ENCODE assay signal across 8 cellular contexts in the genomic region with DNA sequence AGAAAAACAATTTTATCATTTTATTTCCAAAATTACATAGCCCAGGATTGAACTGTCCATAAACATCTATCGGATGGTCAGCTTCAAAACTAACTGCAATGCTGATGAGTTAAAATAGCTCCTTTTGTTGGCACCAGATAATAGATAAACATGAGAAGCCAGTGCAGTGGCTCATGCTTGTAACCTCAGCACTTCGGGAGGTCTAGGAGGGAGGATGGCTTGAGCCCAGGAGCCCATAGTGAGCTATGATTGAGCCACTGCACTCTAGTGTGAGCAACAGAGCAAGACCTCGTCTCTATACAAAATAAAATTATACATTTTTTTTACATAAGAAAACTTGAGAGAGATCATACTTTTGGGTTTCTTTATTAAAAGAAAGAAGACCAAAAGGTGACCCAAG. TPM values are rescaled to one million over a fixed set of nuclear protein-coding genes. Genes with fewer than 3 reads are reported as not detected.
DNase-seq lines count a peak whose midpoint lies in the region; ATAC-seq, FAIRE-seq and TF ChIP-seq lines count a peak whose summit lies in the region.

No MANE protein-coding gene starts in this region.

- no peak overlapping the region for H3K4me2 ChIP-seq in mesendoderm (ENCODE audit: low read length)

- CTCF ChIA-PET in CD4-positive, alpha-beta memory T cell (lab: Charles Lee; ENCODE audit: partially characterized antibody) = interaction anchor here (1.2 to 19.3 kb wide), 3 partner anchors 8 to 66 kb away, joined by 3 to 665 read pairs (median 27); no protein-coding TSS in a partner anchor

- H3K23ac ChIP-seq in mesendoderm (ENCODE audit: low read length) = no peak overlapping the region

- POLR2A ChIA-PET in CD4-positive, alpha-beta memory T cell (lab: Charles Lee; ENCODE audit: partially characterized antibody) = interaction anchor here (0.9 to 1.9 kb wide), 4 partner anchors 9 to 937 kb away, joined by 3 to 17 read pairs (median 8); a partner anchor contains a TSS

- no peak overlapping the region for H3K18ac ChIP-seq in mesendoderm (ENCODE audit: low read length)

- no peak overlapping the region for H2BK120ac ChIP-seq in mesendoderm (ENCODE audit: low read depth, low read length)

- no CpG with 5 or more reads among the region's 3 CpGs for WGBS in mesendoderm (ENCODE audit: extremely low coverage, insufficient coverage, low lambda C conversion rate)
- WGBS in aorta, 2 donors = 9 to 10% methylated on average over 3 of the region's 3 CpGs

- no peak for TF ChIP-seq CTCF in bronchial epithelial cell (IDR thresholded peaks at IDR 0.05; ENCODE audit: insufficient read depth, low read length, severe bottlenecking)

- H3K9me3 Mint-ChIP-seq in CD4-positive, alpha-beta memory T cell = no peaks in the 10 kb centered on the region

- H2BK15ac ChIP-seq in mesendoderm (replicated peaks; ENCODE audit: low read depth) = no peak overlapping the region

- no peak overlapping the region for H2BK5ac ChIP-seq in mesendoderm (ENCODE audit: low read length)

- peaks cover 6 to 18% (median 10%) of the 10 kb centered on the region in 4 donors for H3K4me1 Mint-ChIP-seq in CD4-positive, alpha-beta memory T cell

- no peak for FAIRE-seq in bronchial epithelial cell (lab: Jason Lieb, UNC)

- H3K27ac ChIP-seq in CD4-positive, alpha-beta memory T cell (ENCODE audit: low read depth, low read length) = no peak overlapping the region
- H3K27ac ChIP-seq in HUES48 (ENCODE audit: low read depth, low read length) = peak overlapping the region; percentile 93
- H3K27ac ChIP-seq in mesendoderm (ENCODE audit: low read depth, low read length) = no peak overlapping the region
- peak overlapping the region in 1 of 2 donors; percentile 81 for H3K27ac ChIP-seq in aorta (ENCODE audit: low read depth in 1 of 2, low read length in 2 of 2)

- no peaks in the 10 kb centered on the region for H3K9me3 ChIP-seq in CD4-positive, alpha-beta memory T cell (ENCODE audit: control insufficient read depth in 1 of 2, low read length in 2 of 2)
- H3K9me3 ChIP-seq in HUES48 (ENCODE audit: control insufficient read depth, insufficient read depth, low read length) = no peaks in the 10 kb centered on the region
- no peaks in the 10 kb centered on the region for H3K9me3 ChIP-seq in aorta (ENCODE audit: control insufficient read depth, low read length)

- H3K36me3 Mint-ChIP-seq in CD4-positive, alpha-beta memory T cell = no peaks in the 10 kb centered on the region

- ATAC-seq in aorta (ENCODE audit: low FRiP score) (peak; percentile 58), GM21825 (IDR thresholded peaks at IDR 0.05; ENCODE audit: unreplicated experiment) (no peak), GM21619 (IDR thresholded peaks at IDR 0.05; ENCODE audit: unreplicated experiment) (no peak)

- H3K9ac ChIP-seq in HUES48 (ENCODE audit: low read depth, low read length) = no peak overlapping the region
- H3K9ac ChIP-seq in mesendoderm (ENCODE audit: low read length) = no peak overlapping the region

- no peak for DNase-seq in CD4-positive, alpha-beta memory T cell
- DNase-seq in bronchial epithelial cell (ENCODE audit: low read depth) = peak; percentile 37
- peak; percentile 57 for DNase-seq in mesendoderm
- peak in 1 of 2 donors; percentile 76 for DNase-seq in aorta
- no peak for DNase-seq in NCI-H1092 treated with DMSO at 0.1 percent for 48 hours (lab: John Stamatoyannopoulos, UW)

- no peaks in the 10 kb centered on the region for H3K79me1 ChIP-seq in mesendoderm (ENCODE audit: low read length)

- no peak overlapping the region for H2AK5ac ChIP-seq in mesendoderm (ENCODE audit: low read length)

- H3K27ac Mint-ChIP-seq in CD4-positive, alpha-beta memory T cell = peak overlapping the region in 2 of 7 donors; percentile 72 to 75

- peaks cover 8% of the 10 kb centered on the region for H3K4me1 ChIP-seq in CD4-positive, alpha-beta memory T cell (ENCODE audit: insufficient read depth, low read length)
- peaks cover 20% of the 10 kb centered on the region for H3K4me1 ChIP-seq in HUES48 (ENCODE audit: control insufficient read depth, insufficient read depth, low read length)
- peaks cover 3% of the 10 kb centered on the region for H3K4me1 ChIP-seq in mesendoderm (ENCODE audit: control insufficient read depth, low read depth, low read length)
- no peaks in the 10 kb centered on the region for H3K4me1 ChIP-seq in aorta (ENCODE audit: control insufficient read depth in 1 of 2, insufficient read depth in 2 of 2, low read length in 2 of 2)

- no peak overlapping the region for H4K8ac ChIP-seq in mesendoderm (ENCODE audit: low read depth, low read length)

- no peaks in the 10 kb centered on the region for H3K36me3 ChIP-seq in CD4-positive, alpha-beta memory T cell (ENCODE audit: insufficient read depth, low read length)
- H3K36me3 ChIP-seq in HUES48 (ENCODE audit: control insufficient read depth, insufficient read depth, low read length) (no peaks in the 10 kb centered on the region), bronchial epithelial cell (ENCODE audit: control insufficient read depth, insufficient read depth, low read length) (no peaks in the 10 kb centered on the region), mesendoderm (ENCODE audit: control insufficient read depth, insufficient read depth, low read length) (no peaks in the 10 kb centered on the region), aorta (ENCODE audit: control insufficient read depth in 1 of 2, insufficient read depth in 2 of 2, low read length in 1 of 2) (no peaks in the 10 kb centered on the region)

- no peaks in the 10 kb centered on the region for H3K27me3 Mint-ChIP-seq in CD4-positive, alpha-beta memory T cell

- intact Hi-C loops in CD4-positive, alpha-beta memory T cell (cut with micrococcal nuclease) = loop anchor here (1.0 kb wide), 1 partner anchor 35 kb away; a partner anchor contains a TSS
- intact Hi-C loops in aorta (cut with DNase I) = loop anchor here (1.0 to 5.0 kb wide), 2 partner anchors 35 to 36 kb away; a partner anchor contains a TSS

- H3K79me2 ChIP-seq in mesendoderm (ENCODE audit: control insufficient read depth, insufficient read depth, low read length) = no peaks in the 10 kb centered on the region

- no peak overlapping the region for H3K4ac ChIP-seq in mesendoderm (ENCODE audit: low read depth, low read length)

- H3K4me3 Mint-ChIP-seq in CD4-positive, alpha-beta memory T cell = peak overlapping the region in 7 of 8 donors; percentile 46 to 95 (median 83)

- peak overlapping the region in 1 of 2 donors; percentile 62 for H3K4me3 ChIP-seq in CD4-positive, alpha-beta memory T cell (ENCODE audit: low read length in 2 of 2)
- H3K4me3 ChIP-seq in HUES48 (ENCODE audit: low read depth, low read length) = peak overlapping the region; percentile 57
- H3K4me3 ChIP-seq in bronchial epithelial cell (ENCODE audit: low read depth, low read length) = no peak overlapping the region
- no peak overlapping the region for H3K4me3 ChIP-seq in mesendoderm (ENCODE audit: low read length)
- H3K4me3 ChIP-seq in aorta (ENCODE audit: low read length in 2 of 2) = no peak overlapping the region

- no peaks in the 10 kb centered on the region for H3K27me3 ChIP-seq in CD4-positive, alpha-beta memory T cell (ENCODE audit: insufficient read depth, low read length)
- no peaks in the 10 kb centered on the region for H3K27me3 ChIP-seq in HUES48 (ENCODE audit: control insufficient read depth, insufficient read depth, low read length)
- no peaks in the 10 kb centered on the region for H3K27me3 ChIP-seq in bronchial epithelial cell (ENCODE audit: control insufficient read depth, insufficient read depth, low read length)
- no peaks in the 10 kb centered on the region for H3K27me3 ChIP-seq in mesendoderm (ENCODE audit: insufficient read depth, low read length, poor library complexity)
- H3K27me3 ChIP-seq in aorta (ENCODE audit: control insufficient read depth in 1 of 2, insufficient read depth in 2 of 2, low read length in 1 of 2) = no peaks in the 10 kb centered on the region

- H4K5ac ChIP-seq in mesendoderm (ENCODE audit: low read length) = no peak overlapping the region

- H3K56ac ChIP-seq in mesendoderm (ENCODE audit: low read length) = peak overlapping the region; percentile 72

RNA-seq across cellular contexts. Expression of a gene that starts 34.6 kb away (rescaled TPM):
- 1 to 10 TPM; 6.4 to 6.6 TPM for total RNA-seq in CD4-positive, alpha-beta memory T cell
- polyA plus RNA-seq in CD4-positive, alpha-beta memory T cell = 1 to 10 TPM; 4.9 to 9.8 TPM
- total RNA-seq in bronchial epithelial cell = 66.1 and 91.1 TPM in 2 replicates
- 69.8 TPM for polyA plus RNA-seq in mesendoderm (2013, experiment 1 of 2)
- polyA plus RNA-seq in mesendoderm (2013, experiment 2 of 2) = 71.3 TPM
- total RNA-seq in aorta = 10 to 100 TPM; 14.1 to 19.9 TPM
- 10 to 100 TPM in 1 of 2 donors, 1 to 10 TPM in 1; 7.9 to 14.2 TPM for polyA plus RNA-seq in aorta

RNA-seq across cellular contexts. Expression of a gene that starts 38.6 kb away (rescaled TPM):
- 10 to 100 TPM; 75.3 to 79.7 TPM for total RNA-seq in CD4-positive, alpha-beta memory T cell
- polyA plus RNA-seq in CD4-positive, alpha-beta memory T cell = 10 to 100 TPM; 28.5 to 43.9 TPM
- total RNA-seq in bronchial epithelial cell (22.1 and 30.1 TPM in 2 replicates), aorta (10 to 100 TPM; 32.4 to 49.8 TPM)
- polyA plus RNA-seq in mesendoderm (2013, experiment 1 of 2) = 6.4 TPM
- polyA plus RNA-seq in mesendoderm (2013, experiment 2 of 2) = 5.0 TPM
- polyA plus RNA-seq in aorta = 10 to 100 TPM; 28.8 to 46.3 TPM

Comparison
In these comparisons a context has a peak if more than half of its experiments do, and no peak if none do; other contexts are left out.
1. DNase-seq: peak in bronchial epithelial cell (single experiment) and mesendoderm (single experiment); none in CD4-positive, alpha-beta memory T cell (0 of 5) and NCI-H1092 treated with DMSO at 0.1 percent for 48 hours (single experiment).